16 cellular contexts compared by ENCODE assay signal in the genomic region with DNA sequence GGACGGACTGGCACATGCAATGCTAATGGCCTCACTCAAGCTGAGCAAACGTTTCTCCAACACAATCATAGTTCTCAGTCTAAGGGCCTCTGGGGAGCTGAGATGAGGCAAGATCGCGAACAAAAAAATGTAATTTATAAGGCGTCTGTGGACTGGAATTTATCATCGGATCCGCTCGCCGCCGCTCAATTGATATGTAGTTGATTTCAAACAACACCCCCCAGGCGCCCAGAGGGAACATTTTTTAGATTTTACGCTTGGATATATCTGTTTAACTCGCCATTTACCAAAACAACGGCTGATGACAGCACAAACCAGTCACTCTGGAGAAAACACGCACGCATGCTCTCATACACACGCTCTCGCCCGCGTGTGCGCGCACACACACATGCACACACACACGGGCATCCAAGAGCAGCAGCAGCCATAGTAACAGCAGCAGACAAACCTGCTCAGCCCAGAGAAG.
DNase-seq lines count a peak whose midpoint lies in the region; TF ChIP-seq lines count a peak whose summit lies in the region.
"Had no signal": no experiment of that assay in that cellular context is flagged by ENCODE, and none has a peak within 500 bp of the region (broad histone marks: within the 10 kb centered on the region; RNA-seq: fewer than 3 reads in every experiment).

No MANE protein-coding gene starts in this region.

- peaks cover 35% of the 10 kb centered on the region for H3K27me3 ChIP-seq in skeletal muscle satellite cell (ENCODE audit: control insufficient read depth, insufficient read depth, low read length)
- H3K27me3 ChIP-seq: Peyer's patch had no signal

- POLR2A ChIA-PET in activated CD4-positive, alpha-beta T cell treated with anti-CD3 and anti-CD28 coated beads, Interleukin-2, amount 10 ng/mL, durations not matched to agents 7 days and 5 days (lab: Charles Lee): no interaction called here

- H3K36me3 ChIP-seq in skeletal muscle satellite cell (ENCODE audit: insufficient read depth, low read length): no peaks in the 10 kb centered on the region
- H3K36me3 ChIP-seq: left lung, Peyer's patch, suprapubic skin had no signal

- peak; percentile 26 for DNase-seq in NCI-H187 treated with DMSO at 0.1 percent for 48 hours (lab: John Stamatoyannopoulos, UW)
- DNase-seq in NCI-H187 (lab: John Stamatoyannopoulos, UW): no peak
- DNase-seq in NCI-H748 treated with DMSO at 0.1 percent for 48 hours (lab: John Stamatoyannopoulos, UW): peak; percentile 74
- no peak for DNase-seq in glutamatergic neuron
- no peak for DNase-seq in activated CD4-positive, alpha-beta T cell treated with anti-CD3 and anti-CD28 coated beads, Interleukin-2, amount 10 ng/mL, durations not matched to agents 7 days and 5 days
- no peak for DNase-seq in activated CD4-positive, alpha-beta T cell treated with anti-CD3 and anti-CD28 coated beads, Interleukin-2, amount 50 U/mL, for 1 hour
- DNase-seq in stimulated activated CD4-positive, alpha-beta T cell treated with anti-CD3 and anti-CD28 coated beads, Interleukin-15, amount 100 ng/mL, for 24 hours: no peak
- DNase-seq: activated effector memory CD4-positive, alpha-beta T cell treated with anti-CD3 and anti-CD28 coated beads, Interleukin-2, amount 50 U/mL, for 16 hours; CD8-positive, alpha-beta T cell; GF-D8; left lung; Peyer's patch; SW 1271 had no signal

- H3K4me1 ChIP-seq in skeletal muscle satellite cell (ENCODE audit: control insufficient read depth, insufficient read depth, low read length): no peaks in the 10 kb centered on the region
- H3K4me1 ChIP-seq: A549, left lung, Peyer's patch, suprapubic skin had no signal

- peak overlapping the region; percentile 33 for H3K4me2 ChIP-seq in skeletal muscle satellite cell (ENCODE audit: low read length)
- H3K4me2 ChIP-seq: A549 had no signal

- no peaks in the 10 kb centered on the region for H3K36me3 Mint-ChIP-seq in glutamatergic neuron (ENCODE audit: unreplicated experiment)
- no peaks in the 10 kb centered on the region for H3K36me3 Mint-ChIP-seq in activated CD4-positive, alpha-beta T cell treated with anti-CD3 and anti-CD28 coated beads, Interleukin-2, amount 10 ng/mL, durations not matched to agents 7 days and 5 days (ENCODE audit: low read depth)
- H3K36me3 Mint-ChIP-seq: CD8-positive, alpha-beta T cell had no signal

- peaks cover 3% of the 10 kb centered on the region for H3K9me3 Mint-ChIP-seq in glutamatergic neuron (ENCODE audit: unreplicated experiment)
- H3K9me3 Mint-ChIP-seq in activated CD4-positive, alpha-beta T cell treated with anti-CD3 and anti-CD28 coated beads, Interleukin-2, amount 10 ng/mL, durations not matched to agents 7 days and 5 days: peaks cover 3% of the 10 kb centered on the region
- H3K9me3 Mint-ChIP-seq: CD8-positive, alpha-beta T cell had no signal

- H3K9ac ChIP-seq in skeletal muscle satellite cell (ENCODE audit: low read depth, low read length): no peak overlapping the region

- peak overlapping the region; percentile 40 for H3K4me3 Mint-ChIP-seq in glutamatergic neuron (ENCODE audit: unreplicated experiment)
- H3K4me3 Mint-ChIP-seq in activated CD4-positive, alpha-beta T cell treated with anti-CD3 and anti-CD28 coated beads, Interleukin-2, amount 10 ng/mL, durations not matched to agents 7 days and 5 days: no peak overlapping the region
- H3K4me3 Mint-ChIP-seq: CD8-positive, alpha-beta T cell had no signal

- no peak for TF ChIP-seq CTCF in glutamatergic neuron (IDR thresholded peaks at IDR 0.05; ENCODE audit: partially characterized antibody, unreplicated experiment)

- CTCF ChIA-PET in activated CD4-positive, alpha-beta T cell treated with anti-CD3 and anti-CD28 coated beads, Interleukin-2, amount 10 ng/mL, durations not matched to agents 7 days and 5 days (lab: Charles Lee): no interaction called here

- H3K4me3 ChIP-seq in skeletal muscle satellite cell (ENCODE audit: low read length): no peak overlapping the region
- H3K4me3 ChIP-seq: A549, left lung, Peyer's patch, suprapubic skin had no signal

- peak overlapping the region; percentile 88 for H3K27ac Mint-ChIP-seq in glutamatergic neuron (ENCODE audit: unreplicated experiment)
- no peak overlapping the region for H3K27ac Mint-ChIP-seq in activated CD4-positive, alpha-beta T cell treated with anti-CD3 and anti-CD28 coated beads, Interleukin-2, amount 10 ng/mL, durations not matched to agents 7 days and 5 days
- H3K27ac Mint-ChIP-seq: CD8-positive, alpha-beta T cell had no signal

- H3K9me3 ChIP-seq in skeletal muscle satellite cell (replicated peaks; ENCODE audit: low read length): no peaks in the 10 kb centered on the region
- H3K9me3 ChIP-seq: A549, Peyer's patch, suprapubic skin had no signal

- H3K27me3 Mint-ChIP-seq in glutamatergic neuron (ENCODE audit: unreplicated experiment): peaks cover 1% of the 10 kb centered on the region
- H3K27me3 Mint-ChIP-seq in activated CD4-positive, alpha-beta T cell treated with anti-CD3 and anti-CD28 coated beads, Interleukin-2, amount 10 ng/mL, durations not matched to agents 7 days and 5 days: peaks cover 23% of the 10 kb centered on the region

- H3K4me1 Mint-ChIP-seq in glutamatergic neuron (ENCODE audit: low read depth, unreplicated experiment): peaks cover 10% of the 10 kb centered on the region
- H3K4me1 Mint-ChIP-seq in activated CD4-positive, alpha-beta T cell treated with anti-CD3 and anti-CD28 coated beads, Interleukin-2, amount 10 ng/mL, durations not matched to agents 7 days and 5 days: peaks cover 6% of the 10 kb centered on the region

Comparison
In these comparisons a context has a peak if more than half of its experiments do, and no peak if none do; other contexts are left out.
1. DNase-seq: peak in NCI-H187 treated with DMSO at 0.1 percent for 48 hours (single experiment) and NCI-H748 treated with DMSO at 0.1 percent for 48 hours (single experiment); none in NCI-H187 (0 of 2), glutamatergic neuron (single experiment), activated CD4-positive, alpha-beta T cell treated with anti-CD3 and anti-CD28 coated beads, Interleukin-2, amount 10 ng/mL, durations not matched to agents 7 days and 5 days (single experiment), activated CD4-positive, alpha-beta T cell treated with anti-CD3 and anti-CD28 coated beads, Interleukin-2, amount 50 U/mL, for 1 hour (single experiment) and stimulated activated CD4-positive, alpha-beta T cell treated with anti-CD3 and anti-CD28 coated beads, Interleukin-15, amount 100 ng/mL, for 24 hours (single experiment).